In the genomic region with DNA sequence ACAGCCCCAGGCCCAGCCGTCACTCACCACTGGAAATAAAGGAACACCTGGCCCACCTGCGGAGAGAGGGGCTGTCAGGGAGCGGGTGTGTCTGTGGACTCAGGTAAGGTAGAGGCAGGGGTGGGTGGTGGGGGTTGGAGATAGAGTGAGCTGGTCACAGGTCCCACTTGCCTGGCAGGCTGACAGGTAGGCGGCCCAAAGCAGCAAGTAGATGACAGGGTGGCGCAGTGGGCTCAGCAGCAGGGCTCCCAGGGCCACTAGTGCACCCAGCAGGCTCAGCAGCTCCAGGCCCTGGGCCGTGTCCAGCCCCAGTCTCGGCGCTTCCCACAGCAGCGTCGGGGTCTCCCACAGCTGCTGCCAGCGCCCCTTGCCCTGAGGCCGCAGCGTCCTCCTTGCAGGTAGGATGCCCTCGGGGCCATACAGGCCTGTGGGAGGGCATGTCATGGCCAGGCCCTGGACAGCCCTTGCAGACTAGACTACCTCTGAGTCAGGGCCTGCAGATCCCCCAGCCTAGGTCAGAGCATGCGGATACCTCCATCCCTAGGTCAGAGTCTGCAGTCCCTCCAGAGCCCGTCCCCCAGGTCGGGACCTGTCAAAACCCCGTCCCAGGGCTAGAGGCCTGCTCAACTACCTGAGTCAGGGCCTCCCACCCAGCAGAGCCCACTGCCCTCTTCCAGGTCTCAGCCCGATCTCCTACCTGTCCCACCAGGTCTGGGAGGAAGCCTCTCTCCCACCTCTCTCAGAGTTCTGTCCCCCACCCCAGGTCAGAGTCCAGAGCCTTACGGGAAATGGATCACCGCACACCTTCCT, we compare ENCODE assay signal across 1 cellular context.
TF ChIP-seq lines count a peak whose summit lies in the region.

No MANE protein-coding gene starts in this region.

TF ChIP-seq in HepG2, 621 proteins besides CTCF, POLR2A, EP300 and RAD21 (continued from another document and continues in another):
- TF ChIP-seq, protein P1, sequence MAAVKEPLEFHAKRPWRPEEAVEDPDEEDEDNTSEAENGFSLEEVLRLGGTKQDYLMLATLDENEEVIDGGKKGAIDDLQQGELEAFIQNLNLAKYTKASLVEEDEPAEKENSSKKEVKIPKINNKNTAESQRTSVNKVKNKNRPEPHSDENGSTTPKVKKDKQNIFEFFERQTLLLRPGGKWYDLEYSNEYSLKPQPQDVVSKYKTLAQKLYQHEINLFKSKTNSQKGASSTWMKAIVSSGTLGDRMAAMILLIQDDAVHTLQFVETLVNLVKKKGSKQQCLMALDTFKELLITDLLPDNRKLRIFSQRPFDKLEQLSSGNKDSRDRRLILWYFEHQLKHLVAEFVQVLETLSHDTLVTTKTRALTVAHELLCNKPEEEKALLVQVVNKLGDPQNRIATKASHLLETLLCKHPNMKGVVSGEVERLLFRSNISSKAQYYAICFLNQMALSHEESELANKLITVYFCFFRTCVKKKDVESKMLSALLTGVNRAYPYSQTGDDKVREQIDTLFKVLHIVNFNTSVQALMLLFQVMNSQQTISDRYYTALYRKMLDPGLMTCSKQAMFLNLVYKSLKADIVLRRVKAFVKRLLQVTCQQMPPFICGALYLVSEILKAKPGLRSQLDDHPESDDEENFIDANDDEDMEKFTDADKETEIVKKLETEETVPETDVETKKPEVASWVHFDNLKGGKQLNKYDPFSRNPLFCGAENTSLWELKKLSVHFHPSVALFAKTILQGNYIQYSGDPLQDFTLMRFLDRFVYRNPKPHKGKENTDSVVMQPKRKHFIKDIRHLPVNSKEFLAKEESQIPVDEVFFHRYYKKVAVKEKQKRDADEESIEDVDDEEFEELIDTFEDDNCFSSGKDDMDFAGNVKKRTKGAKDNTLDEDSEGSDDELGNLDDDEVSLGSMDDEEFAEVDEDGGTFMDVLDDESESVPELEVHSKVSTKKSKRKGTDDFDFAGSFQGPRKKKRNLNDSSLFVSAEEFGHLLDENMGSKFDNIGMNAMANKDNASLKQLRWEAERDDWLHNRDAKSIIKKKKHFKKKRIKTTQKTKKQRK (IDR thresholded peaks at IDR 0.05; ENCODE audit: low read length): no peak
- TF ChIP-seq, protein P2, sequence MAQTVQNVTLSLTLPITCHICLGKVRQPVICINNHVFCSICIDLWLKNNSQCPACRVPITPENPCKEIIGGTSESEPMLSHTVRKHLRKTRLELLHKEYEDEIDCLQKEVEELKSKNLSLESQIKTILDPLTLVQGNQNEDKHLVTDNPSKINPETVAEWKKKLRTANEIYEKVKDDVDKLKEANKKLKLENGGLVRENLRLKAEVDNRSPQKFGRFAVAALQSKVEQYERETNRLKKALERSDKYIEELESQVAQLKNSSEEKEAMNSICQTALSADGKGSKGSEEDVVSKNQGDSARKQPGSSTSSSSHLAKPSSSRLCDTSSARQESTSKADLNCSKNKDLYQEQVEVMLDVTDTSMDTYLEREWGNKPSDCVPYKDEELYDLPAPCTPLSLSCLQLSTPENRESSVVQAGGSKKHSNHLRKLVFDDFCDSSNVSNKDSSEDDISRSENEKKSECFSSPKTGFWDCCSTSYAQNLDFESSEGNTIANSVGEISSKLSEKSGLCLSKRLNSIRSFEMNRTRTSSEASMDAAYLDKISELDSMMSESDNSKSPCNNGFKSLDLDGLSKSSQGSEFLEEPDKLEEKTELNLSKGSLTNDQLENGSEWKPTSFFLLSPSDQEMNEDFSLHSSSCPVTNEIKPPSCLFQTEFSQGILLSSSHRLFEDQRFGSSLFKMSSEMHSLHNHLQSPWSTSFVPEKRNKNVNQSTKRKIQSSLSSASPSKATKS (CRISPR knock-in tag; IDR thresholded peaks at IDR 0.05): no peak
- TF ChIP-seq RFX3 (CRISPR knock-in tag; IDR thresholded peaks at IDR 0.05) (no peak), ZNF282 (IDR thresholded peaks at IDR 0.05; ENCODE audit: partially characterized antibody) (no peak), NRL (CRISPR knock-in tag; IDR thresholded peaks at IDR 0.05; ENCODE audit: borderline replicate concordance) (peak; percentile 31; the same call in 1 of the 2 replicates), CBFB (CRISPR knock-in tag; IDR thresholded peaks at IDR 0.05) (no peak), ETV5 (CRISPR knock-in tag; IDR thresholded peaks at IDR 0.05; ENCODE audit: borderline replicate concordance) (no peak), REXO4 (CRISPR knock-in tag; IDR thresholded peaks at IDR 0.05; ENCODE audit: borderline replicate concordance) (no peak), MIER3 (CRISPR knock-in tag; IDR thresholded peaks at IDR 0.05; ENCODE audit: borderline replicate concordance) (no peak), HNF4A (CRISPR knock-in tag; IDR thresholded peaks at IDR 0.05) (no peak; the same call in 1 of the 2 replicates)
- TF ChIP-seq, protein P3, sequence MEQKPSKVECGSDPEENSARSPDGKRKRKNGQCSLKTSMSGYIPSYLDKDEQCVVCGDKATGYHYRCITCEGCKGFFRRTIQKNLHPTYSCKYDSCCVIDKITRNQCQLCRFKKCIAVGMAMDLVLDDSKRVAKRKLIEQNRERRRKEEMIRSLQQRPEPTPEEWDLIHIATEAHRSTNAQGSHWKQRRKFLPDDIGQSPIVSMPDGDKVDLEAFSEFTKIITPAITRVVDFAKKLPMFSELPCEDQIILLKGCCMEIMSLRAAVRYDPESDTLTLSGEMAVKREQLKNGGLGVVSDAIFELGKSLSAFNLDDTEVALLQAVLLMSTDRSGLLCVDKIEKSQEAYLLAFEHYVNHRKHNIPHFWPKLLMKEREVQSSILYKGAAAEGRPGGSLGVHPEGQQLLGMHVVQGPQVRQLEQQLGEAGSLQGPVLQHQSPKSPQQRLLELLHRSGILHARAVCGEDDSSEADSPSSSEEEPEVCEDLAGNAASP (CRISPR knock-in tag; IDR thresholded peaks at IDR 0.05; ENCODE audit: borderline replicate concordance): no peak
- TF ChIP-seq, protein P4, sequence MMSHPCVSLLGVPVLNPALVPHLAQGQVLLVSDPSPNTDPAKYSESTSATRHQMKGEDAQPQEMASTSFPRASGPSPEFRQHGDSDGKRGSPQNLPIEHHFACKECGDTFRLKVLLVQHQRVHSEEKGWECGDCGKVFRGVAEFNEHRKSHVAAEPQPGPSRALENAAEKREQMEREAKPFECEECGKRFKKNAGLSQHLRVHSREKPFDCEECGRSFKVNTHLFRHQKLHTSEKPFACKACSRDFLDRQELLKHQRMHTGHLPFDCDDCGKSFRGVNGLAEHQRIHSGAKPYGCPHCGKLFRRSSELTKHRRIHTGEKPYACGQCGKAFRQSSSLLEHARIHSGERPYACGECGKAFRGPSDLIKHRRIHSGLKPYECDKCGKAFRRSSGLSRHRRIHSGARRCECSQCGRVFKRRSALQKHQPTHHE (CRISPR knock-in tag; IDR thresholded peaks at IDR 0.05; ENCODE audit: borderline replicate concordance): no peak
- TF ChIP-seq, protein P5, sequence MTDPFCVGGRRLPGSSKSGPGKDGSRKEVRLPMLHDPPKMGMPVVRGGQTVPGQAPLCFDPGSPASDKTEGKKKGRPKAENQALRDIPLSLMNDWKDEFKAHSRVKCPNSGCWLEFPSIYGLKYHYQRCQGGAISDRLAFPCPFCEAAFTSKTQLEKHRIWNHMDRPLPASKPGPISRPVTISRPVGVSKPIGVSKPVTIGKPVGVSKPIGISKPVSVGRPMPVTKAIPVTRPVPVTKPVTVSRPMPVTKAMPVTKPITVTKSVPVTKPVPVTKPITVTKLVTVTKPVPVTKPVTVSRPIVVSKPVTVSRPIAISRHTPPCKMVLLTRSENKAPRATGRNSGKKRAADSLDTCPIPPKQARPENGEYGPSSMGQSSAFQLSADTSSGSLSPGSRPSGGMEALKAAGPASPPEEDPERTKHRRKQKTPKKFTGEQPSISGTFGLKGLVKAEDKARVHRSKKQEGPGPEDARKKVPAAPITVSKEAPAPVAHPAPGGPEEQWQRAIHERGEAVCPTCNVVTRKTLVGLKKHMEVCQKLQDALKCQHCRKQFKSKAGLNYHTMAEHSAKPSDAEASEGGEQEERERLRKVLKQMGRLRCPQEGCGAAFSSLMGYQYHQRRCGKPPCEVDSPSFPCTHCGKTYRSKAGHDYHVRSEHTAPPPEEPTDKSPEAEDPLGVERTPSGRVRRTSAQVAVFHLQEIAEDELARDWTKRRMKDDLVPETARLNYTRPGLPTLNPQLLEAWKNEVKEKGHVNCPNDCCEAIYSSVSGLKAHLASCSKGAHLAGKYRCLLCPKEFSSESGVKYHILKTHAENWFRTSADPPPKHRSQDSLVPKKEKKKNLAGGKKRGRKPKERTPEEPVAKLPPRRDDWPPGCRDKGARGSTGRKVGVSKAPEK (CRISPR knock-in tag; IDR thresholded peaks at IDR 0.05; ENCODE audit: borderline replicate concordance): no peak
- TF ChIP-seq, protein P6, sequence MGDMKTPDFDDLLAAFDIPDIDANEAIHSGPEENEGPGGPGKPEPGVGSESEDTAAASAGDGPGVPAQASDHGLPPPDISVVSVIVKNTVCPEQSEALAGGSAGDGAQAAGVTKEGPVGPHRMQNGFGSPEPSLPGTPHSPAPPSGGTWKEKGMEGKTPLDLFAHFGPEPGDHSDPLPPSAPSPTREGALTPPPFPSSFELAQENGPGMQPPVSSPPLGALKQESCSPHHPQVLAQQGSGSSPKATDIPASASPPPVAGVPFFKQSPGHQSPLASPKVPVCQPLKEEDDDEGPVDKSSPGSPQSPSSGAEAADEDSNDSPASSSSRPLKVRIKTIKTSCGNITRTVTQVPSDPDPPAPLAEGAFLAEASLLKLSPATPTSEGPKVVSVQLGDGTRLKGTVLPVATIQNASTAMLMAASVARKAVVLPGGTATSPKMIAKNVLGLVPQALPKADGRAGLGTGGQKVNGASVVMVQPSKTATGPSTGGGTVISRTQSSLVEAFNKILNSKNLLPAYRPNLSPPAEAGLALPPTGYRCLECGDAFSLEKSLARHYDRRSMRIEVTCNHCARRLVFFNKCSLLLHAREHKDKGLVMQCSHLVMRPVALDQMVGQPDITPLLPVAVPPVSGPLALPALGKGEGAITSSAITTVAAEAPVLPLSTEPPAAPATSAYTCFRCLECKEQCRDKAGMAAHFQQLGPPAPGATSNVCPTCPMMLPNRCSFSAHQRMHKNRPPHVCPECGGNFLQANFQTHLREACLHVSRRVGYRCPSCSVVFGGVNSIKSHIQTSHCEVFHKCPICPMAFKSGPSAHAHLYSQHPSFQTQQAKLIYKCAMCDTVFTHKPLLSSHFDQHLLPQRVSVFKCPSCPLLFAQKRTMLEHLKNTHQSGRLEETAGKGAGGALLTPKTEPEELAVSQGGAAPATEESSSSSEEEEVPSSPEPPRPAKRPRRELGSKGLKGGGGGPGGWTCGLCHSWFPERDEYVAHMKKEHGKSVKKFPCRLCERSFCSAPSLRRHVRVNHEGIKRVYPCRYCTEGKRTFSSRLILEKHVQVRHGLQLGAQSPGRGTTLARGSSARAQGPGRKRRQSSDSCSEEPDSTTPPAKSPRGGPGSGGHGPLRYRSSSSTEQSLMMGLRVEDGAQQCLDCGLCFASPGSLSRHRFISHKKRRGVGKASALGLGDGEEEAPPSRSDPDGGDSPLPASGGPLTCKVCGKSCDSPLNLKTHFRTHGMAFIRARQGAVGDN (CRISPR knock-in tag; IDR thresholded peaks at IDR 0.05): peak; percentile 51
- TF ChIP-seq, protein P7, sequence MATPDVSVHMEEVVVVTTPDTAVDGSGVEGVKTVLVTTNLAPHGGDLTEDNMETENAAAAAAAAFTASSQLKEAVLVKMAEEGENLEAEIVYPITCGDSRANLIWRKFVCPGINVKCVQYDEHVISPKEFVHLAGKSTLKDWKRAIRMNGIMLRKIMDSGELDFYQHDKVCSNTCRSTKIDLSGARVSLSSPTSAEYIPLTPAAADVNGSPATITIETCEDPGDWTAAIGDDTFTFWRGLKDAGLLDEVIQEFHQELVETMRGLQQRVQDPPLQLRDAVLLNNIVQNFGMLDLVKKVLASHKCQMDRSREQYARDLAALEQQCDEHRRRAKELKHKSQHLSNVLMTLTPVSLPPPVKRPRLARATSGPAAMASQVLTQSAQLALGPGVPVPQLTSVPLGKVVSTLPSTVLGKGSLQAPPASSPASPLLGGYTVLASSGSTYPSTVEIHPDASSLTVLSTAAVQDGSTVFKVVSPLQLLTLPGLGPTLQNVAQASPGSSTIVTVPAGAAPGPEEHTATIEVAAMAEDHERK (CRISPR knock-in tag; IDR thresholded peaks at IDR 0.05; ENCODE audit: low read depth): no peak
- TF ChIP-seq, protein P8, sequence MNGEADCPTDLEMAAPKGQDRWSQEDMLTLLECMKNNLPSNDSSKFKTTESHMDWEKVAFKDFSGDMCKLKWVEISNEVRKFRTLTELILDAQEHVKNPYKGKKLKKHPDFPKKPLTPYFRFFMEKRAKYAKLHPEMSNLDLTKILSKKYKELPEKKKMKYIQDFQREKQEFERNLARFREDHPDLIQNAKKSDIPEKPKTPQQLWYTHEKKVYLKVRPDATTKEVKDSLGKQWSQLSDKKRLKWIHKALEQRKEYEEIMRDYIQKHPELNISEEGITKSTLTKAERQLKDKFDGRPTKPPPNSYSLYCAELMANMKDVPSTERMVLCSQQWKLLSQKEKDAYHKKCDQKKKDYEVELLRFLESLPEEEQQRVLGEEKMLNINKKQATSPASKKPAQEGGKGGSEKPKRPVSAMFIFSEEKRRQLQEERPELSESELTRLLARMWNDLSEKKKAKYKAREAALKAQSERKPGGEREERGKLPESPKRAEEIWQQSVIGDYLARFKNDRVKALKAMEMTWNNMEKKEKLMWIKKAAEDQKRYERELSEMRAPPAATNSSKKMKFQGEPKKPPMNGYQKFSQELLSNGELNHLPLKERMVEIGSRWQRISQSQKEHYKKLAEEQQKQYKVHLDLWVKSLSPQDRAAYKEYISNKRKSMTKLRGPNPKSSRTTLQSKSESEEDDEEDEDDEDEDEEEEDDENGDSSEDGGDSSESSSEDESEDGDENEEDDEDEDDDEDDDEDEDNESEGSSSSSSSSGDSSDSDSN (CRISPR knock-in tag; IDR thresholded peaks at IDR 0.05): peak; percentile 58; the same call in 1 of the 2 replicates
- TF ChIP-seq, protein P9, sequence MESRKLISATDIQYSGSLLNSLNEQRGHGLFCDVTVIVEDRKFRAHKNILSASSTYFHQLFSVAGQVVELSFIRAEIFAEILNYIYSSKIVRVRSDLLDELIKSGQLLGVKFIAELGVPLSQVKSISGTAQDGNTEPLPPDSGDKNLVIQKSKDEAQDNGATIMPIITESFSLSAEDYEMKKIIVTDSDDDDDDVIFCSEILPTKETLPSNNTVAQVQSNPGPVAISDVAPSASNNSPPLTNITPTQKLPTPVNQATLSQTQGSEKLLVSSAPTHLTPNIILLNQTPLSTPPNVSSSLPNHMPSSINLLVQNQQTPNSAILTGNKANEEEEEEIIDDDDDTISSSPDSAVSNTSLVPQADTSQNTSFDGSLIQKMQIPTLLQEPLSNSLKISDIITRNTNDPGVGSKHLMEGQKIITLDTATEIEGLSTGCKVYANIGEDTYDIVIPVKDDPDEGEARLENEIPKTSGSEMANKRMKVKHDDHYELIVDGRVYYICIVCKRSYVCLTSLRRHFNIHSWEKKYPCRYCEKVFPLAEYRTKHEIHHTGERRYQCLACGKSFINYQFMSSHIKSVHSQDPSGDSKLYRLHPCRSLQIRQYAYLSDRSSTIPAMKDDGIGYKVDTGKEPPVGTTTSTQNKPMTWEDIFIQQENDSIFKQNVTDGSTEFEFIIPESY (CRISPR knock-in tag; IDR thresholded peaks at IDR 0.05): no peak
